In genomic region chr3:130405956-130406355, GRCh38 we compare ENCODE assay signal across 6 cellular contexts.
"Had no signal": no experiment of that assay in that cellular context is flagged by ENCODE, and none has a peak within 500 bp of the region (broad histone marks: within the 10 kb centered on the region; RNA-seq: fewer than 3 reads in every experiment).

No MANE protein-coding gene starts in this region.

- H3K27ac ChIP-seq: HL-60 had no signal

- DNase-seq: H9, HCEC 1CT, KBM-7 had no signal

- ATAC-seq: GM23338, HepG2 had no signal

- H3K4me2 ChIP-seq: GM23338 had no signal

- H3K4me3 ChIP-seq: GM23338 had no signal
